ENCODE assay signal across 33 cellular contexts in the genomic region with DNA sequence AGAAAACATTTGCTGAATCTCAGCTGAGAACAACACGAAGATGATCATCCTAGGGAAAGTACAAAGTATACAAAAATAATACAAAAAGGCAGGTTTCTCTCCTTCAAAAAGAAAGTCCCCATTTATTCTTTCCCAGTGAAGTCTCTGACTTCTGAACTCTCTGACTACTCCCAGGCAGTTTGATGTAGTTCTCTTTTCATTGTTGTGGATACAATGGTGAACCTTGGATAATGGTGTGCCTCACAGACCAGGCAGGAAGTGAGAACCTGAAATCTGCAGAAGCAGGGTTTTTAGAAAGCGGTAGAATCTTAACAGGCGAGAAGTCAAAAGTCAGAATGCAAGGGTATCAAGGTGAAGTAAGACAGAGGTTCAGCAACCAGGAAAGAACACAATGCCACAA.
DNase-seq lines count a peak whose midpoint lies in the region; ATAC-seq, FAIRE-seq and TF ChIP-seq lines count a peak whose summit lies in the region.
"Had no signal": no experiment of that assay in that cellular context is flagged by ENCODE, and none has a peak within 500 bp of the region (broad histone marks: within the 10 kb centered on the region; RNA-seq: fewer than 3 reads in every experiment).

No MANE protein-coding gene starts in this region.

- no peak overlapping the region for H2BK5ac ChIP-seq in H9 (ENCODE audit: insufficient read length, low read length)
- no peak overlapping the region for H2BK5ac ChIP-seq in neuronal stem cell (ENCODE audit: low read length)

- H2AFZ ChIP-seq in H9 (ENCODE audit: low read length) (no peak overlapping the region), hepatocyte (no peak overlapping the region), neuronal stem cell (ENCODE audit: low read length) (peak overlapping the region; percentile 10)

- H3K9me3 Mint-ChIP-seq in H9 = peaks cover 10 to 13% of the 10 kb centered on the region in 2 experiments
- H3K9me3 Mint-ChIP-seq: activated naive CD4-positive, alpha-beta T cell treated with anti-CD3 and anti-CD28 coated beads for 36 hours; activated T-helper 1 cell treated with anti-CD3 and anti-CD28 coated beads, Interleukin-12 subunit alpha, Interleukin-12 subunit beta, Interleukin-2, Interleukin-4 antibody, amounts not matched to agents 30 ng/mL and 10 ng/mL and 1 ng/mL, durations not matched to agents 14 hours and 24 hours and 36 hours; memory B cell had no signal

- no peak overlapping the region for H3K56ac ChIP-seq in H9 (ENCODE audit: insufficient read length, low read depth, low read length)

- H2AK5ac ChIP-seq in H9 (ENCODE audit: insufficient read length, low read length) (no peak overlapping the region), neuronal stem cell (ENCODE audit: low read depth, low read length) (no peak overlapping the region)

- H2BK12ac ChIP-seq in H9 (ENCODE audit: insufficient read length, low read depth, low read length) (no peak overlapping the region), neuronal stem cell (ENCODE audit: low read length) (no peak overlapping the region)

- H3K9ac ChIP-seq in H9 (ENCODE audit: extremely low read depth, insufficient read length, low read length) (no peak overlapping the region), neuronal stem cell (ENCODE audit: low read depth, low read length, poor library complexity) (no peak overlapping the region)
- H3K9ac ChIP-seq: BLaER1 had no signal

- H3K4ac ChIP-seq in H9 (ENCODE audit: low read depth, low read length) (no peak overlapping the region), neuronal stem cell (ENCODE audit: low read length) (no peak overlapping the region)

- ATAC-seq in GM21381 (IDR thresholded peaks at IDR 0.05; ENCODE audit: unreplicated experiment) = no peak
- ATAC-seq: activated CD4-positive, CD25-positive, alpha-beta regulatory T cell treated with anti-CD3 and anti-CD28 coated beads, Interleukin-2, amount 50 U/mL, for 24 hours; left lobe of liver; T-helper 17 cell had no signal

- H3K9me3 ChIP-seq in H9 (ENCODE audit: control insufficient read depth, low read depth, low read length) (no peaks in the 10 kb centered on the region), hepatocyte (ENCODE audit: low read depth) (no peaks in the 10 kb centered on the region), neuronal stem cell (replicated peaks in 1 of 2; ENCODE audit: control insufficient read depth in 2 of 2, insufficient read depth in 1 of 2, low read depth in 1 of 2, low read length in 2 of 2) (peaks cover 3 to 10% of the 10 kb centered on the region in 2 donors), breast epithelium (no peaks in the 10 kb centered on the region)
- H3K9me3 ChIP-seq: sigmoid colon, tibial nerve had no signal

- no peak overlapping the region for H4K5ac ChIP-seq in H9 (ENCODE audit: insufficient read length, low read depth, low read length)

- H2BK15ac ChIP-seq in H9 (ENCODE audit: low read depth, low read length) = no peak overlapping the region
- H2BK15ac ChIP-seq in neuronal stem cell (ENCODE audit: low read length) = no peak overlapping the region

- H3K36me3 Mint-ChIP-seq in H9 (ENCODE audit: insufficient read depth in 1 of 3, low read depth in 3 of 3) = peaks cover 0 to 19% (median 13%) of the 10 kb centered on the region in 3 experiments; a peak in 5 of 7 replicates
- H3K36me3 Mint-ChIP-seq: memory B cell had no signal

- no peaks in the 10 kb centered on the region for H4K20me1 ChIP-seq in H9 (ENCODE audit: control insufficient read depth, insufficient read depth, insufficient read length)
- no peaks in the 10 kb centered on the region for H4K20me1 ChIP-seq in hepatocyte (ENCODE audit: insufficient read depth, poor library complexity, severe bottlenecking)
- H4K20me1 ChIP-seq: BLaER1 had no signal

- no peak overlapping the region for H3T11ph ChIP-seq in H9 (ENCODE audit: low read length)

- H2BK120ac ChIP-seq in H9 (ENCODE audit: low read depth, low read length, poor library complexity, severe bottlenecking) = peak overlapping the region; percentile 5
- no peak overlapping the region for H2BK120ac ChIP-seq in neuronal stem cell (ENCODE audit: low read depth, low read length)

- H4K91ac ChIP-seq in H9 (ENCODE audit: insufficient read length, low read depth, low read length) = no peak overlapping the region
- no peak overlapping the region for H4K91ac ChIP-seq in neuronal stem cell (ENCODE audit: low read depth, low read length, poor library complexity)

- intact Hi-C loops in breast epithelium (cut with DNase I; ENCODE audit: low total_unique reads) = no loop called here

- H3K79me2 ChIP-seq in H9 (ENCODE audit: insufficient read depth, low read length) = no peaks in the 10 kb centered on the region
- H3K79me2 ChIP-seq in hepatocyte = no peaks in the 10 kb centered on the region

- H3K27ac ChIP-seq in H9 (ENCODE audit: insufficient read length, low read depth, low read length) (no peak overlapping the region), VCaP (peak overlapping the region; percentile 57), hepatocyte (peak overlapping the region; percentile 7), neuronal stem cell (replicated peaks; ENCODE audit: low read length) (peak overlapping the region; percentile 54), breast epithelium (no peak overlapping the region)
- H3K27ac ChIP-seq: BLaER1, dorsolateral prefrontal cortex, sigmoid colon, tibial nerve had no signal

- no peaks in the 10 kb centered on the region for H3K9me2 ChIP-seq in hepatocyte (replicated peaks; ENCODE audit: insufficient read depth)

- H3K4me1 Mint-ChIP-seq in H9 = peaks cover 35 to 46% of the 10 kb centered on the region in 2 experiments

- TF ChIP-seq CTCF in H9 (conservative IDR thresholded peaks at IDR 0.05) (no peak), VCaP (conservative IDR thresholded peaks at IDR 0.05) (no peak), hepatocyte (IDR thresholded peaks at IDR 0.05; ENCODE audit: poor library complexity) (no peak), breast epithelium (IDR thresholded peaks at IDR 0.05) (no peak)

- H3K4me3 Mint-ChIP-seq in H9 = no peak overlapping the region
- H3K4me3 Mint-ChIP-seq: activated CD4-positive, alpha-beta memory T cell treated with anti-CD3 and anti-CD28 coated beads, Interleukin-2, amount 10 ng/mL, durations not matched to agents 7 days and 5 days; activated naive CD4-positive, alpha-beta T cell treated with anti-CD3 and anti-CD28 coated beads for 36 hours; activated T-helper 1 cell treated with anti-CD3 and anti-CD28 coated beads, Interleukin-12 subunit alpha, Interleukin-12 subunit beta, Interleukin-2, Interleukin-4 antibody, amounts not matched to agents 30 ng/mL and 10 ng/mL and 1 ng/mL, durations not matched to agents 14 hours and 24 hours and 36 hours; memory B cell; T-helper 17 cell had no signal

- H3K14ac ChIP-seq in H9 (ENCODE audit: insufficient read depth, low read length) = no peak overlapping the region
- no peak overlapping the region for H3K14ac ChIP-seq in neuronal stem cell (ENCODE audit: low read length)

- DNase-seq in H9 (no peak), hepatocyte (ENCODE audit: low spot score) (no peak), neuronal stem cell (ENCODE audit: low spot score) (no peak), GM19239 (ENCODE audit: insufficient read length, low spot score) (no peak), breast epithelium (ENCODE audit: low spot score in 2 of 2) (no peak)
- DNase-seq in activated CD4-positive, alpha-beta T cell treated with anti-CD3 and anti-CD28 coated beads, Interleukin-2, amount 50 U/mL, for 48 hours = no peak
- DNase-seq: activated CD4-positive, alpha-beta memory T cell treated with anti-CD3 and anti-CD28 coated beads, Interleukin-2, amount 10 ng/mL, durations not matched to agents 7 days and 5 days; activated CD8-positive, alpha-beta memory T cell treated with anti-CD3 and anti-CD28 coated beads, Interleukin-2, amount 50 U/mL, for 48 hours; activated naive CD4-positive, alpha-beta T cell treated with anti-CD3 and anti-CD28 coated beads for 36 hours; cerebellar nuclear complex; DMS153; dorsolateral prefrontal cortex; hypothalamus; NCI-H1417 treated with DMSO at 0.1 percent for 48 hours; NCI-H2029 treated with DMSO at 0.1 percent for 48 hours; NCI-H226; NCI-H526 treated with DMSO at 0.1 percent for 48 hours; NK-92 treated with Interleukin-12 subunit alpha and Interleukin-12 subunit beta, amount 100 ng/mL, for 24 hours; nucleus accumbens; Right ventricle myocardium superior; sigmoid colon; stimulated activated CD4-positive, alpha-beta T cell treated with anti-CD3 and anti-CD28 coated beads, Interleukin-4, amount 100 ng/mL, for 4 hours; T-helper 17 cell had no signal

- H4K8ac ChIP-seq in H9 (replicated peaks; ENCODE audit: insufficient read length, low read depth, low read length) = no peak overlapping the region
- no peak overlapping the region for H4K8ac ChIP-seq in neuronal stem cell (ENCODE audit: low read depth, low read length)

- no peaks in the 10 kb centered on the region for H3K36me3 ChIP-seq in hepatocyte (replicated peaks; ENCODE audit: insufficient read depth, low read depth)
- H3K36me3 ChIP-seq in neuronal stem cell (replicated peaks in 1 of 2; ENCODE audit: control insufficient read depth in 2 of 2, insufficient read depth in 2 of 2, low read length in 2 of 2) = no peaks in the 10 kb centered on the region
- H3K36me3 ChIP-seq in breast epithelium = no peaks in the 10 kb centered on the region
- H3K36me3 ChIP-seq: BLaER1, sigmoid colon, tibial nerve had no signal

- H3K4me1 ChIP-seq in H9 (ENCODE audit: insufficient read depth, low read length) (peaks cover 7% of the 10 kb centered on the region), hepatocyte (ENCODE audit: insufficient read depth) (peaks cover 27% of the 10 kb centered on the region), neuronal stem cell (ENCODE audit: control insufficient read depth in 2 of 2, insufficient read depth in 1 of 2, low read depth in 1 of 2, low read length in 2 of 2) (peaks cover 16 to 37% of the 10 kb centered on the region in 2 donors), breast epithelium (no peaks in the 10 kb centered on the region)

- H3K23ac ChIP-seq in H9 (ENCODE audit: insufficient read length, low read depth, low read length) = no peak overlapping the region
- H3K23ac ChIP-seq in neuronal stem cell (ENCODE audit: low read depth, low read length, poor library complexity) = no peak overlapping the region

- H3K27me3 ChIP-seq in H9 (ENCODE audit: insufficient read depth, low read length) = no peaks in the 10 kb centered on the region
- no peaks in the 10 kb centered on the region for H3K27me3 ChIP-seq in hepatocyte
- no peaks in the 10 kb centered on the region for H3K27me3 ChIP-seq in neuronal stem cell (ENCODE audit: control insufficient read depth in 3 of 3, insufficient read depth in 3 of 3, low read depth in 1 of 3, low read length in 3 of 3)
- H3K27me3 ChIP-seq in breast epithelium = no peaks in the 10 kb centered on the region
- H3K27me3 ChIP-seq: BLaER1, sigmoid colon, tibial nerve had no signal

- no peaks in the 10 kb centered on the region for H3K27me3 Mint-ChIP-seq in H9 (ENCODE audit: low read depth)
- H3K27me3 Mint-ChIP-seq: activated CD4-positive, alpha-beta memory T cell treated with anti-CD3 and anti-CD28 coated beads, Interleukin-2, amount 10 ng/mL, durations not matched to agents 7 days and 5 days; memory B cell had no signal

- no peak overlapping the region for H3K4me2 ChIP-seq in H9 (ENCODE audit: insufficient read depth, insufficient read length, low read length)
- no peak overlapping the region for H3K4me2 ChIP-seq in hepatocyte
- no peak overlapping the region for H3K4me2 ChIP-seq in neuronal stem cell (ENCODE audit: insufficient read depth, low read length, poor library complexity, severe bottlenecking)
- H3K4me2 ChIP-seq: BLaER1 had no signal

- FAIRE-seq in GM19239 (lab: Jason Lieb, UNC) = no peak
- FAIRE-seq: islet of Langerhans, TTC549 had no signal

- H2BK20ac ChIP-seq in H9 (ENCODE audit: low read depth, low read length, poor library complexity, severe bottlenecking) = no peak overlapping the region

- no peak for TF ChIP-seq POLR2A in breast epithelium (IDR thresholded peaks at IDR 0.05)

- H3K27ac Mint-ChIP-seq in H9 = peak overlapping the region; percentile 57 to 94 (median 85); a peak in 6 of 7 replicates
- H3K27ac Mint-ChIP-seq: activated CD4-positive, alpha-beta memory T cell treated with anti-CD3 and anti-CD28 coated beads, Interleukin-2, amount 10 ng/mL, durations not matched to agents 7 days and 5 days; activated naive CD4-positive, alpha-beta T cell treated with anti-CD3 and anti-CD28 coated beads for 36 hours; activated T-helper 1 cell treated with anti-CD3 and anti-CD28 coated beads, Interleukin-12 subunit alpha, Interleukin-12 subunit beta, Interleukin-2, Interleukin-4 antibody, amounts not matched to agents 30 ng/mL and 10 ng/mL and 1 ng/mL, durations not matched to agents 14 hours and 24 hours and 36 hours; memory B cell; T-helper 17 cell had no signal

- H3K79me1 ChIP-seq in H9 (ENCODE audit: insufficient read depth, low read depth, low read length, poor library complexity, severe bottlenecking) (no peaks in the 10 kb centered on the region), neuronal stem cell (ENCODE audit: low read depth, low read length) (no peaks in the 10 kb centered on the region)

- H3K23me2 ChIP-seq in H9 (ENCODE audit: insufficient read length, low read depth, low read length, poor library complexity, severe bottlenecking) = no peaks in the 10 kb centered on the region

- H3K4me3 ChIP-seq in hepatocyte (no peak overlapping the region), neuronal stem cell (ENCODE audit: low read length in 2 of 2) (no peak overlapping the region), breast epithelium (no peak overlapping the region)
- H3K4me3 ChIP-seq: BLaER1, dorsolateral prefrontal cortex, sigmoid colon, tibial nerve had no signal

- WGBS in H9 (ENCODE audit: extremely low coverage, insufficient read length, low lambda C conversion rate) = no CpG with 5 or more reads among the region's 3 CpGs
- WGBS in hepatocyte (ENCODE audit: low lambda C conversion rate, missing lambda C conversion rate) = 75% methylated on average over 3 of the region's 3 CpGs
- no CpG with 5 or more reads among the region's 3 CpGs for WGBS in neuronal stem cell (ENCODE audit: extremely low coverage in 2 of 2, insufficient read length in 2 of 2, insufficient replicate concordance in 1 of 2), 2 donors

- H3K18ac ChIP-seq in H9 (ENCODE audit: insufficient read length, low read depth, low read length) (peak overlapping the region; percentile 27), neuronal stem cell (ENCODE audit: low read length) (no peak overlapping the region)

Comparison
In these comparisons a context has a peak if more than half of its experiments do, and no peak if none do; other contexts are left out.
1. H3K27ac ChIP-seq: peak in VCaP (single experiment), hepatocyte (single experiment) and neuronal stem cell (single experiment); none in H9 (single experiment) and breast epithelium (0 of 2).